20 cellular contexts compared by ENCODE assay signal in the genomic region with DNA sequence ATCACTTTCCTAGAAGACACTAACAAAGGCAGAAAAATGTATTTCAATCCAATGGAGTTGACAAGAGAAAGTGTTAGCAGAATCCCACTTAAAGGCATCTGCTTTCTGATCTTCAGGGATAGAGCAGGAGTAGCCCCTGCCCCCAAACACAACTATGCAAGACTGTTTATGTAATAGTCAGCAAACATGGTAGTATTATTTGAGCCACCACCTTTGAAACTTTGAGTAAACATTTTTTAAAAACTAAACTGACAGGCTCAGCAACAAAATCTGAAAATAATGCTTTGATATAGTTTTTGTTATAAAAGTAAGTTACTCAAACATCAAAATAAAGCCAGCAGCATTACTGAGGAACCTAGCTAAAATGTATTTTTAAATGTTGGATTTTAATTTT. TPM values are rescaled to one million over a fixed set of nuclear protein-coding genes. Genes with fewer than 3 reads are reported as not detected.
DNase-seq lines count a peak whose midpoint lies in the region; ATAC-seq, FAIRE-seq and TF ChIP-seq lines count a peak whose summit lies in the region.
"Had no signal": no experiment of that assay in that cellular context is flagged by ENCODE, and none has a peak within 500 bp of the region (broad histone marks: within the 10 kb centered on the region; RNA-seq: fewer than 3 reads in every experiment).

No MANE protein-coding gene starts in this region.

- ATAC-seq in activated T-cell treated with anti-CD3 and anti-CD28 coated beads, Interleukin-2, amount 50 U/mL, for 4 hours = no peak
- no peak for ATAC-seq in activated T-cell treated with anti-CD3 and anti-CD28 coated beads, Interleukin-2, amount 50 U/mL, for 72 hours (replicated peaks in 1 of 2)
- ATAC-seq in thoracic aorta (ENCODE audit: insufficient number of reproducible peaks, low FRiP score, low read depth) = no peak

- FAIRE-seq in astrocyte (lab: Jason Lieb, UNC) = no peak

- no peaks in the 10 kb centered on the region for H3K27me3 Mint-ChIP-seq in activated T-cell treated with anti-CD3 and anti-CD28 coated beads, Interleukin-2, amount 50 U/mL, for 4 hours (ENCODE audit: low read depth)
- no peaks in the 10 kb centered on the region for H3K27me3 Mint-ChIP-seq in activated T-cell treated with anti-CD3 and anti-CD28 coated beads, Interleukin-2, amount 50 U/mL, for 72 hours (ENCODE audit: low read depth)
- no peaks in the 10 kb centered on the region for H3K27me3 Mint-ChIP-seq in astrocyte (ENCODE audit: low read depth, unreplicated experiment)

- peaks cover 49% of the 10 kb centered on the region for H3K4me1 Mint-ChIP-seq in activated T-cell treated with anti-CD3 and anti-CD28 coated beads, Interleukin-2, amount 50 U/mL, for 4 hours (ENCODE audit: low read depth)
- peaks cover 60% of the 10 kb centered on the region for H3K4me1 Mint-ChIP-seq in activated T-cell treated with anti-CD3 and anti-CD28 coated beads, Interleukin-2, amount 50 U/mL, for 72 hours (ENCODE audit: low read depth)
- H3K4me1 Mint-ChIP-seq in astrocyte (ENCODE audit: low read depth, unreplicated experiment) = peaks cover 44% of the 10 kb centered on the region

- in situ Hi-C loops in G401 (cut with HindIII; ENCODE audit: low sequenced_read_pairs) = no loop called here

- H3K9me3 ChIP-seq in astrocyte (ENCODE audit: insufficient read depth, low read depth, low read length) = no peaks in the 10 kb centered on the region
- no peaks in the 10 kb centered on the region for H3K9me3 ChIP-seq in liver (ENCODE audit: control insufficient read depth in 4 of 4, low read length in 3 of 4)
- no peaks in the 10 kb centered on the region for H3K9me3 ChIP-seq in thoracic aorta
- H3K9me3 ChIP-seq: tibial nerve had no signal

- H3K27me3 ChIP-seq in astrocyte (ENCODE audit: insufficient read depth, low read length) = no peaks in the 10 kb centered on the region
- no peaks in the 10 kb centered on the region for H3K27me3 ChIP-seq in liver (ENCODE audit: control insufficient read depth in 4 of 4, insufficient read depth in 4 of 4, low read length in 3 of 4)
- no peaks in the 10 kb centered on the region for H3K27me3 ChIP-seq in thoracic aorta (replicated peaks; ENCODE audit: insufficient read depth)
- H3K27me3 ChIP-seq: tibial nerve had no signal

- peaks cover 81% of the 10 kb centered on the region for H4K20me1 ChIP-seq in astrocyte (ENCODE audit: insufficient read depth, low read length)

- H3K4me1 ChIP-seq in astrocyte (ENCODE audit: insufficient read depth, low read length) (peaks cover 22% of the 10 kb centered on the region), liver (ENCODE audit: control insufficient read depth in 4 of 4, insufficient read depth in 4 of 4, low read length in 3 of 4) (peaks cover 5 to 52% (median 24%) of the 10 kb centered on the region in 4 donors), thoracic aorta (ENCODE audit: control insufficient read depth in 1 of 2, low read depth in 2 of 2) (peaks cover 35 to 57% of the 10 kb centered on the region in 2 donors)

- TF ChIP-seq CTCF in astrocyte (IDR thresholded peaks at IDR 0.05; ENCODE audit: insufficient read depth, low read depth, low read length) (no peak), liver (IDR thresholded peaks at IDR 0.05; ENCODE audit: low read depth, low read length, missing input control) (no peak), thoracic aorta (IDR thresholded peaks at IDR 0.05) (no peak)

- DNase-seq in activated T-cell treated with anti-CD3 and anti-CD28 coated beads, Interleukin-2, amount 50 U/mL, for 4 hours = no peak
- no peak for DNase-seq in activated T-cell treated with anti-CD3 and anti-CD28 coated beads, Interleukin-2, amount 50 U/mL, for 72 hours
- DNase-seq in astrocyte (ENCODE audit: low read depth) = no peak
- no peak for DNase-seq in thoracic aorta (ENCODE audit: low spot score)
- no peak for DNase-seq in SIG-M5 (lab: John Stamatoyannopoulos, UW)
- no peak for DNase-seq in RKO (ENCODE audit: low spot score)
- no peak for DNase-seq in G401 (ENCODE audit: low spot score)
- DNase-seq: activated CD4-positive, CD25-positive, alpha-beta regulatory T cell; activated CD8-positive, alpha-beta memory T cell treated with anti-CD3 and anti-CD28 coated beads for 24 hours; activated effector memory CD4-positive, alpha-beta T cell treated with Interleukin-2 at 50 U/mL for 16 hours; CD8-positive, alpha-beta memory T cell; DND-41; immature natural killer cell; Kasumi-1; NCI-H1436; stimulated activated CD4-positive, alpha-beta T cell treated with anti-CD3 and anti-CD28 coated beads, Interleukin-4, amount 100 ng/mL, for 1 hour had no signal

- H3K9ac ChIP-seq in astrocyte (ENCODE audit: low read length) = no peak overlapping the region
- H3K9ac ChIP-seq in liver (ENCODE audit: low read depth in 1 of 2, low read length in 2 of 2) = no peak overlapping the region

- no peaks in the 10 kb centered on the region for H3K9me3 Mint-ChIP-seq in activated T-cell treated with anti-CD3 and anti-CD28 coated beads, Interleukin-2, amount 50 U/mL, for 4 hours
- no peaks in the 10 kb centered on the region for H3K9me3 Mint-ChIP-seq in activated T-cell treated with anti-CD3 and anti-CD28 coated beads, Interleukin-2, amount 50 U/mL, for 72 hours
- H3K9me3 Mint-ChIP-seq in astrocyte (ENCODE audit: unreplicated experiment) = no peaks in the 10 kb centered on the region
- H3K9me3 Mint-ChIP-seq: CD8-positive, alpha-beta memory T cell; immature natural killer cell had no signal

- no peak overlapping the region for H3K4me2 ChIP-seq in astrocyte (ENCODE audit: low read length)

- H3K4me3 ChIP-seq in astrocyte (ENCODE audit: insufficient read depth, low read depth, low read length) (no peak overlapping the region), liver (ENCODE audit: low read depth in 1 of 3, low read length in 3 of 3) (peak overlapping the region in 2 of 3 donors; percentile 7 to 14), thoracic aorta (peak overlapping the region; percentile 97)

- no peak overlapping the region for H3K27ac ChIP-seq in astrocyte (ENCODE audit: low read depth, low read length)
- H3K27ac ChIP-seq in liver (ENCODE audit: low read depth in 1 of 2, low read length in 2 of 2) = no peak overlapping the region
- no peak overlapping the region for H3K27ac ChIP-seq in thoracic aorta
- H3K27ac ChIP-seq: RWPE1 had no signal

- no peaks in the 10 kb centered on the region for H3K36me3 ChIP-seq in astrocyte (ENCODE audit: insufficient read depth, low read length)
- peaks cover 0 to 7% (median 4%) of the 10 kb centered on the region in 4 donors for H3K36me3 ChIP-seq in liver (ENCODE audit: control insufficient read depth in 4 of 4, insufficient read depth in 3 of 4, low read depth in 1 of 4, low read length in 3 of 4)
- no peaks in the 10 kb centered on the region for H3K36me3 ChIP-seq in thoracic aorta
- H3K36me3 ChIP-seq: tibial nerve had no signal

- H3K4me3 Mint-ChIP-seq in activated T-cell treated with anti-CD3 and anti-CD28 coated beads, Interleukin-2, amount 50 U/mL, for 4 hours = peak overlapping the region; percentile 22
- peak overlapping the region in 1 of 2 donors; percentile 8 for H3K4me3 Mint-ChIP-seq in activated T-cell treated with anti-CD3 and anti-CD28 coated beads, Interleukin-2, amount 50 U/mL, for 72 hours
- H3K4me3 Mint-ChIP-seq in astrocyte (ENCODE audit: unreplicated experiment) = peak overlapping the region; percentile 73
- H3K4me3 Mint-ChIP-seq: immature natural killer cell, mesothelial cell of epicardium had no signal

- no peak overlapping the region for H2AFZ ChIP-seq in astrocyte (ENCODE audit: low read depth, low read length)

- H3K27ac Mint-ChIP-seq in activated T-cell treated with anti-CD3 and anti-CD28 coated beads, Interleukin-2, amount 50 U/mL, for 72 hours = no peak overlapping the region
- no peak overlapping the region for H3K27ac Mint-ChIP-seq in astrocyte (ENCODE audit: unreplicated experiment)
- H3K27ac Mint-ChIP-seq: CD8-positive, alpha-beta memory T cell; mesothelial cell of epicardium had no signal

- H3K36me3 Mint-ChIP-seq in activated T-cell treated with anti-CD3 and anti-CD28 coated beads, Interleukin-2, amount 50 U/mL, for 4 hours (ENCODE audit: insufficient read depth) = peaks cover 29% of the 10 kb centered on the region
- H3K36me3 Mint-ChIP-seq in activated T-cell treated with anti-CD3 and anti-CD28 coated beads, Interleukin-2, amount 50 U/mL, for 72 hours (ENCODE audit: insufficient read depth in 2 of 2) = peaks cover 21 to 31% of the 10 kb centered on the region in 2 donors
- H3K36me3 Mint-ChIP-seq in astrocyte (ENCODE audit: low read depth, unreplicated experiment) = peaks cover 9% of the 10 kb centered on the region
- H3K36me3 Mint-ChIP-seq: mesothelial cell of epicardium had no signal

- H3K79me2 ChIP-seq in astrocyte (ENCODE audit: insufficient read depth, low read length) = peaks cover 94% of the 10 kb centered on the region

- peak in 1 of 2 donors; percentile 13 for TF ChIP-seq RAD21 in liver (IDR thresholded peaks at IDR 0.05)

TF ChIP-seq in liver, 16 proteins besides CTCF, POLR2A, EP300 and RAD21 (continues in another document):
- TF ChIP-seq, protein P1, sequence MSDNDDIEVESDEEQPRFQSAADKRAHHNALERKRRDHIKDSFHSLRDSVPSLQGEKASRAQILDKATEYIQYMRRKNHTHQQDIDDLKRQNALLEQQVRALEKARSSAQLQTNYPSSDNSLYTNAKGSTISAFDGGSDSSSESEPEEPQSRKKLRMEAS (IDR thresholded peaks at IDR 0.05) = no peak
- TF ChIP-seq, protein P2, sequence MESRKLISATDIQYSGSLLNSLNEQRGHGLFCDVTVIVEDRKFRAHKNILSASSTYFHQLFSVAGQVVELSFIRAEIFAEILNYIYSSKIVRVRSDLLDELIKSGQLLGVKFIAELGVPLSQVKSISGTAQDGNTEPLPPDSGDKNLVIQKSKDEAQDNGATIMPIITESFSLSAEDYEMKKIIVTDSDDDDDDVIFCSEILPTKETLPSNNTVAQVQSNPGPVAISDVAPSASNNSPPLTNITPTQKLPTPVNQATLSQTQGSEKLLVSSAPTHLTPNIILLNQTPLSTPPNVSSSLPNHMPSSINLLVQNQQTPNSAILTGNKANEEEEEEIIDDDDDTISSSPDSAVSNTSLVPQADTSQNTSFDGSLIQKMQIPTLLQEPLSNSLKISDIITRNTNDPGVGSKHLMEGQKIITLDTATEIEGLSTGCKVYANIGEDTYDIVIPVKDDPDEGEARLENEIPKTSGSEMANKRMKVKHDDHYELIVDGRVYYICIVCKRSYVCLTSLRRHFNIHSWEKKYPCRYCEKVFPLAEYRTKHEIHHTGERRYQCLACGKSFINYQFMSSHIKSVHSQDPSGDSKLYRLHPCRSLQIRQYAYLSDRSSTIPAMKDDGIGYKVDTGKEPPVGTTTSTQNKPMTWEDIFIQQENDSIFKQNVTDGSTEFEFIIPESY (IDR thresholded peaks at IDR 0.05) = no peak
- TF ChIP-seq JUND (IDR thresholded peaks at IDR 0.05) (no peak), HNF4G (IDR thresholded peaks at IDR 0.05) (no peak), YY1 (IDR thresholded peaks at IDR 0.05) (peak; percentile 54)

RNA-seq across cellular contexts. Expression of gene ELL2, which starts 4.8 kb away (rescaled TPM):
- total RNA-seq in activated T-cell treated with anti-CD3 and anti-CD28 coated beads, Interleukin-2, amount 50 U/mL, for 4 hours = 100 to 1,000 TPM in 1 of 3 donors, 10 to 100 TPM in 2; 69.7 to 103 (median 87.0) TPM
- total RNA-seq in activated T-cell treated with anti-CD3 and anti-CD28 coated beads, Interleukin-2, amount 50 U/mL, for 72 hours = 100 to 1,000 TPM in 1 of 2 donors, 10 to 100 TPM in 1; 76.3 to 113 TPM
- total RNA-seq in astrocyte = 107 and 118 TPM in 2 replicates
- total RNA-seq in liver = 10 to 100 TPM; 53.9 to 64.5 TPM
- 10 to 100 TPM; 21.0 to 37.9 TPM for polyA plus RNA-seq in liver
- 100 to 1,000 TPM in 1 of 2 donors, 10 to 100 TPM in 1; 83.9 to 248 TPM for total RNA-seq in thoracic aorta
- 0.54 and 1.5 TPM in 2 replicates for total RNA-seq in G401 (2014; rRNA removed; shearing (Covaris generic))

Comparison
In these comparisons a context has a peak if more than half of its experiments do, and no peak if none do; other contexts are left out.
1. RNA of gene ELL2, which starts 4.8 kb away (total RNA-seq): 83.9 to 248 TPM in thoracic aorta, 107 to 118 TPM in astrocyte, 76.3 to 113 TPM in activated T-cell treated with anti-CD3 and anti-CD28 coated beads, Interleukin-2, amount 50 U/mL, for 72 hours, 69.7 to 103 TPM in activated T-cell treated with anti-CD3 and anti-CD28 coated beads, Interleukin-2, amount 50 U/mL, for 4 hours and 53.9 to 64.5 TPM in liver; 0.54 to 1.5 TPM in G401; every median in the first group is over 10 times any median in the second.